Comparison of ENCODE assay signal across 12 cellular contexts in the genomic region with DNA sequence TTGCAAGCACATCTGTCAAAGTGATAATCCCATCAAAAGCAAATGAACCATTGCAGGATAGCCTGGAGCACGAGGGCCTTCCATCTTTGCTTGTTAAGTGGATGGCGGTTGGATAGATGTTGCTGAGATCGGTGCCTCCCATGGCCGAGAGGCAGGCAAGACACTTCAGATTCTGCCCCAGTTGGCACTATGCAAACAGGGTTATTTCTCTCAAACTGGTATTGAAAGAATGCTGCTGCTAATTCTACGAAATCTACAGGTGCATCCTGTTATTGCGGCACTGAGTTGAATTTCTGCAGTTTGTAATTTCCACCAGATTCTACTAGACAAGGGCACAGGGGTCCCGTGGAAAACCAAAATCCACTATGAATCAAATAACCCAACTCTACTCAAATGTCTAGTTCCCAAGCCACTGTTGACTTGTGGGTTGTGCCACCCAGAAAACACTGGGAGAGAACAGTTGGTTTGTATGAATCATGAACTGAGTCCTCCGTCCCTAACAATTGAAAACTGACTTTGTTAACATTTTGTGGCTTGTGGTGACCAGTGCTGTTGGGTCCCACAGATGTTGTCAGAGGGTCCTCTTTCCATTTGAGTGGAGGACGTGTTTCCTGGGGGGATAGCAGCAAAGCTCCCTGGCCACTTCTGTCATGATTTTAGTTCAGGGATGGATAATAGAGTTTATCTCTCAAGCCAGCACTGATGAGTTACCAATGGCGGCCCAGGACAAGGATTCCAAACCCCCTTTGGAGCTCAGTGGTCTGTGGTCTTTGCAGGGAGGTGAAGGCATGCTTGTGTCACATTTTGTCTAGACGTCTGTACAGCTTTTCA. TPM values are rescaled to one million over a fixed set of nuclear protein-coding genes. Genes with fewer than 3 reads are reported as not detected.
DNase-seq lines count a peak whose midpoint lies in the region; ATAC-seq, FAIRE-seq and TF ChIP-seq lines count a peak whose summit lies in the region.
"Had no signal": no experiment of that assay in that cellular context is flagged by ENCODE, and none has a peak within 500 bp of the region (broad histone marks: within the 10 kb centered on the region; RNA-seq: fewer than 3 reads in every experiment).

No MANE protein-coding gene starts in this region.

- peaks cover 3% of the 10 kb centered on the region for H3K9me3 Mint-ChIP-seq in activated naive CD4-positive, alpha-beta T cell treated with anti-CD3 and anti-CD28 coated beads for 36 hours
- no peaks in the 10 kb centered on the region for H3K9me3 Mint-ChIP-seq in activated naive CD8-positive, alpha-beta T cell treated with anti-CD3 and anti-CD28 coated beads, Interleukin-2, amount 50 U/mL, for 24 hours
- H3K9me3 Mint-ChIP-seq in stimulated activated naive CD8-positive, alpha-beta T cell treated with anti-CD3 and anti-CD28 coated beads, Interleukin-15, Interleukin-2, amounts not matched to agents 100 ng/mL and 50 ng/mL, for 24 hours: no peaks in the 10 kb centered on the region

- TF ChIP-seq POLR2A in H54 (IDR thresholded peaks at IDR 0.05; ENCODE audit: low read depth, low read length): no peak

- H3K36me3 Mint-ChIP-seq in activated naive CD4-positive, alpha-beta T cell treated with anti-CD3 and anti-CD28 coated beads for 36 hours (ENCODE audit: low read depth): no peaks in the 10 kb centered on the region
- peaks cover 5% of the 10 kb centered on the region for H3K36me3 Mint-ChIP-seq in activated naive CD8-positive, alpha-beta T cell treated with anti-CD3 and anti-CD28 coated beads, Interleukin-2, amount 50 U/mL, for 24 hours (ENCODE audit: low read depth)
- H3K36me3 Mint-ChIP-seq in stimulated activated naive CD8-positive, alpha-beta T cell treated with anti-CD3 and anti-CD28 coated beads, Interleukin-15, Interleukin-2, amounts not matched to agents 100 ng/mL and 50 ng/mL, for 24 hours (ENCODE audit: low read depth): peaks cover 4% of the 10 kb centered on the region

- peak overlapping the region; percentile 78 for H3K27ac Mint-ChIP-seq in activated naive CD4-positive, alpha-beta T cell treated with anti-CD3 and anti-CD28 coated beads for 36 hours
- peak overlapping the region; percentile 99 for H3K27ac Mint-ChIP-seq in activated naive CD8-positive, alpha-beta T cell treated with anti-CD3 and anti-CD28 coated beads, Interleukin-2, amount 50 U/mL, for 24 hours
- peak overlapping the region; percentile 98 for H3K27ac Mint-ChIP-seq in stimulated activated naive CD8-positive, alpha-beta T cell treated with anti-CD3 and anti-CD28 coated beads, Interleukin-15, Interleukin-2, amounts not matched to agents 100 ng/mL and 50 ng/mL, for 24 hours

- no peak for FAIRE-seq in H54 (lab: Jason Lieb, UNC)

- H3K4me3 Mint-ChIP-seq in activated naive CD4-positive, alpha-beta T cell treated with anti-CD3 and anti-CD28 coated beads for 36 hours: peak overlapping the region; percentile 60
- H3K4me3 Mint-ChIP-seq in activated naive CD8-positive, alpha-beta T cell treated with anti-CD3 and anti-CD28 coated beads, Interleukin-2, amount 50 U/mL, for 24 hours: peak overlapping the region; percentile 81
- H3K4me3 Mint-ChIP-seq in stimulated activated naive CD8-positive, alpha-beta T cell treated with anti-CD3 and anti-CD28 coated beads, Interleukin-15, Interleukin-2, amounts not matched to agents 100 ng/mL and 50 ng/mL, for 24 hours: peak overlapping the region; percentile 77

- CTCF ChIA-PET in activated naive CD4-positive, alpha-beta T cell treated with anti-CD3 and anti-CD28 coated beads for 36 hours (lab: Charles Lee): interaction anchor here (1.0 to 3.4 kb wide), 6 partner anchors 11 to 18 kb away, joined by 4 to 27 read pairs (median 14); no protein-coding TSS in a partner anchor

- H3K27me3 Mint-ChIP-seq in activated naive CD4-positive, alpha-beta T cell treated with anti-CD3 and anti-CD28 coated beads for 36 hours (ENCODE audit: low read depth): no peaks in the 10 kb centered on the region
- H3K27me3 Mint-ChIP-seq in activated naive CD8-positive, alpha-beta T cell treated with anti-CD3 and anti-CD28 coated beads, Interleukin-2, amount 50 U/mL, for 24 hours: peaks cover 5% of the 10 kb centered on the region
- no peaks in the 10 kb centered on the region for H3K27me3 Mint-ChIP-seq in stimulated activated naive CD8-positive, alpha-beta T cell treated with anti-CD3 and anti-CD28 coated beads, Interleukin-15, Interleukin-2, amounts not matched to agents 100 ng/mL and 50 ng/mL, for 24 hours

- intact Hi-C loops in activated naive CD4-positive, alpha-beta T cell treated with anti-CD3 and anti-CD28 coated beads for 36 hours (cut with micrococcal nuclease): loop anchor here (2.0 kb wide), 1 partner anchor 13 kb away; no protein-coding TSS in a partner anchor

- peaks cover 91% of the 10 kb centered on the region for H3K4me1 Mint-ChIP-seq in activated naive CD4-positive, alpha-beta T cell treated with anti-CD3 and anti-CD28 coated beads for 36 hours (ENCODE audit: low read depth)
- peaks cover 99% of the 10 kb centered on the region for H3K4me1 Mint-ChIP-seq in activated naive CD8-positive, alpha-beta T cell treated with anti-CD3 and anti-CD28 coated beads, Interleukin-2, amount 50 U/mL, for 24 hours
- peaks cover 99% of the 10 kb centered on the region for H3K4me1 Mint-ChIP-seq in stimulated activated naive CD8-positive, alpha-beta T cell treated with anti-CD3 and anti-CD28 coated beads, Interleukin-15, Interleukin-2, amounts not matched to agents 100 ng/mL and 50 ng/mL, for 24 hours (ENCODE audit: low read depth)

- DNase-seq in activated naive CD4-positive, alpha-beta T cell treated with anti-CD3 and anti-CD28 coated beads for 36 hours: peak; percentile 46
- DNase-seq in activated naive CD4-positive, alpha-beta T cell treated with anti-CD3 and anti-CD28 coated beads, Interleukin-2, amount 50 U/mL, for 16 hours: no peak
- DNase-seq in NCI-H524 treated with DMSO at 0.1 percent for 48 hours (lab: John Stamatoyannopoulos, UW) (peak; percentile 23), H54 (ENCODE audit: insufficient read length, low spot score) (no peak)
- no peak for DNase-seq in activated naive CD8-positive, alpha-beta T cell treated with anti-CD3 and anti-CD28 coated beads, Interleukin-2, amount 50 U/mL, for 24 hours
- DNase-seq: NCI-H2227 treated with DMSO at 0.1 percent for 48 hours; SHP77; stimulated activated CD4-positive, alpha-beta T cell treated with anti-CD3 and anti-CD28 coated beads, Interleukin-12 subunit alpha, Interleukin-12 subunit beta, amount 100 ng/mL, for 4 hours had no signal

- peak; percentile 48 for ATAC-seq in activated naive CD8-positive, alpha-beta T cell treated with anti-CD3 and anti-CD28 coated beads, Interleukin-2, amount 50 U/mL, for 24 hours
- ATAC-seq in HG03442 (IDR thresholded peaks at IDR 0.05; ENCODE audit: unreplicated experiment): no peak
- ATAC-seq in GM21367 (IDR thresholded peaks at IDR 0.05; ENCODE audit: unreplicated experiment): no peak

RNA-seq across cellular contexts. Expression of a gene that starts 7.1 kb away (rescaled TPM):
- 100 to 1,000 TPM; 443 to 471 TPM for total RNA-seq in activated naive CD4-positive, alpha-beta T cell treated with anti-CD3 and anti-CD28 coated beads for 36 hours
- total RNA-seq: ascending aorta had no signal

RNA-seq across cellular contexts. Expression of a gene that starts 19.5 kb away (rescaled TPM):
- total RNA-seq in activated naive CD4-positive, alpha-beta T cell treated with anti-CD3 and anti-CD28 coated beads for 36 hours: 100 to 1,000 TPM; 157 to 162 TPM

Comparison
In these comparisons a context has a peak if more than half of its experiments do, and no peak if none do; other contexts are left out.
1. DNase-seq: peak in activated naive CD4-positive, alpha-beta T cell treated with anti-CD3 and anti-CD28 coated beads for 36 hours (single experiment) and NCI-H524 treated with DMSO at 0.1 percent for 48 hours (single experiment); none in activated naive CD4-positive, alpha-beta T cell treated with anti-CD3 and anti-CD28 coated beads, Interleukin-2, amount 50 U/mL, for 16 hours (single experiment), activated naive CD8-positive, alpha-beta T cell treated with anti-CD3 and anti-CD28 coated beads, Interleukin-2, amount 50 U/mL, for 24 hours (single experiment) and H54 (single experiment).
2. Peak in every context shown above with its lines, with median percentiles within 50 percentile points of each other: H3K27ac Mint-ChIP-seq and H3K4me3 Mint-ChIP-seq.